In genomic region chr2:105487142-105488069, GRCh38 we compare ENCODE assay signal across 14 cellular contexts.
DNase-seq lines count a peak whose midpoint lies in the region; ATAC-seq and TF ChIP-seq lines count a peak whose summit lies in the region.
"Had no signal": no experiment of that assay in that cellular context is flagged by ENCODE, and none has a peak within 500 bp of the region (broad histone marks: within the 10 kb centered on the region; RNA-seq: fewer than 3 reads in every experiment).

No MANE protein-coding gene starts in this region.

- H3K27me3 Mint-ChIP-seq in activated naive CD8-positive, alpha-beta T cell treated with anti-CD3 and anti-CD28 coated beads for 36 hours, result no peaks in the 10 kb centered on the region

- H3K4me1 ChIP-seq in left ventricle myocardium inferior (peaks cover 27% of the 10 kb centered on the region), skeletal muscle satellite cell (ENCODE audit: control insufficient read depth, insufficient read depth, low read length) (peaks cover 22% of the 10 kb centered on the region)

- H3K4me3 ChIP-seq in left ventricle myocardium inferior, result peak overlapping the region; percentile 35
- H3K4me3 ChIP-seq in skeletal muscle satellite cell (ENCODE audit: low read length), result no peak overlapping the region

- no peaks in the 10 kb centered on the region for H3K27me3 ChIP-seq in left ventricle myocardium inferior (ENCODE audit: low read depth)
- H3K27me3 ChIP-seq in skeletal muscle satellite cell (ENCODE audit: control insufficient read depth, insufficient read depth, low read length), result no peaks in the 10 kb centered on the region

- H3K9me3 ChIP-seq in left ventricle myocardium inferior (replicated peaks) (peaks cover 13% of the 10 kb centered on the region), skeletal muscle satellite cell (replicated peaks; ENCODE audit: low read length) (no peaks in the 10 kb centered on the region)

- H3K27ac Mint-ChIP-seq in activated naive CD8-positive, alpha-beta T cell treated with anti-CD3 and anti-CD28 coated beads for 36 hours, result no peak overlapping the region
- H3K27ac Mint-ChIP-seq: activated CD8-positive, alpha-beta memory T cell treated with anti-CD3 and anti-CD28 coated beads, Interleukin-2, amount 10 ng/mL, durations not matched to agents 7 days and 5 days; nephron progenitor cell had no signal

- H3K36me3 ChIP-seq in left ventricle myocardium inferior (peaks cover 2% of the 10 kb centered on the region), skeletal muscle satellite cell (ENCODE audit: insufficient read depth, low read length) (no peaks in the 10 kb centered on the region)

- H3K36me3 Mint-ChIP-seq in activated naive CD8-positive, alpha-beta T cell treated with anti-CD3 and anti-CD28 coated beads for 36 hours, result no peaks in the 10 kb centered on the region
- H3K36me3 Mint-ChIP-seq: activated CD8-positive, alpha-beta memory T cell treated with anti-CD3 and anti-CD28 coated beads, Interleukin-2, amount 10 ng/mL, durations not matched to agents 7 days and 5 days had no signal

- no peak overlapping the region for H3K4me3 Mint-ChIP-seq in activated naive CD8-positive, alpha-beta T cell treated with anti-CD3 and anti-CD28 coated beads for 36 hours
- H3K4me3 Mint-ChIP-seq: activated CD8-positive, alpha-beta memory T cell treated with anti-CD3 and anti-CD28 coated beads, Interleukin-2, amount 10 ng/mL, durations not matched to agents 7 days and 5 days; nephron progenitor cell had no signal

- H3K4me1 Mint-ChIP-seq in activated naive CD8-positive, alpha-beta T cell treated with anti-CD3 and anti-CD28 coated beads for 36 hours, result no peaks in the 10 kb centered on the region
- H3K4me1 Mint-ChIP-seq: activated CD8-positive, alpha-beta memory T cell treated with anti-CD3 and anti-CD28 coated beads, Interleukin-2, amount 10 ng/mL, durations not matched to agents 7 days and 5 days; nephron progenitor cell had no signal

- intact Hi-C loops in left ventricle myocardium inferior (cut with micrococcal nuclease), result no loop called here

- H3K9ac ChIP-seq in skeletal muscle satellite cell (ENCODE audit: low read depth, low read length), result peak overlapping the region; percentile 51

- no peak for ATAC-seq in HG03565 (IDR thresholded peaks at IDR 0.05; ENCODE audit: unreplicated experiment)
- ATAC-seq: activated CD8-positive, alpha-beta memory T cell treated with anti-CD3 and anti-CD28 coated beads, Interleukin-2, amount 10 ng/mL, durations not matched to agents 7 days and 5 days had no signal

- peak; percentile 97 for DNase-seq in GM04503 (ENCODE audit: low read depth)
- peak; percentile 88 for DNase-seq in astrocyte of the hippocampus (ENCODE audit: low read depth, low spot score)
- peak; percentile 62 for DNase-seq in left ventricle myocardium inferior
- DNase-seq in activated naive CD8-positive, alpha-beta T cell treated with anti-CD3 and anti-CD28 coated beads for 36 hours, result no peak
- DNase-seq in stimulated activated CD4-positive, alpha-beta T cell treated with anti-CD3 and anti-CD28 coated beads, Interleukin-2, amount 100 ng/mL, for 48 hours, result no peak
- no peak for DNase-seq in NCI-H2081 (lab: John Stamatoyannopoulos, UW)
- DNase-seq: activated CD8-positive, alpha-beta memory T cell treated with anti-CD3 and anti-CD28 coated beads, Interleukin-2, amount 10 ng/mL, durations not matched to agents 7 days and 5 days; anterior cingulate cortex; NCI-H446 treated with DMSO at 0.1 percent for 48 hours; nephron progenitor cell; T1000 had no signal

- no peaks in the 10 kb centered on the region for H3K9me3 Mint-ChIP-seq in activated naive CD8-positive, alpha-beta T cell treated with anti-CD3 and anti-CD28 coated beads for 36 hours

- peak; percentile 19 for TF ChIP-seq CTCF in left ventricle myocardium inferior (IDR thresholded peaks at IDR 0.05; ENCODE audit: borderline replicate concordance)

- H3K4me2 ChIP-seq in skeletal muscle satellite cell (ENCODE audit: low read length), result peak overlapping the region; percentile 33

- H3K27ac ChIP-seq in left ventricle myocardium inferior (replicated peaks), result peak overlapping the region; percentile 93
- H3K27ac ChIP-seq: HL-60 had no signal

Comparison
In these comparisons a context has a peak if more than half of its experiments do, and no peak if none do; other contexts are left out.
1. DNase-seq: peak in GM04503 (single experiment), astrocyte of the hippocampus (single experiment) and left ventricle myocardium inferior (single experiment); none in activated naive CD8-positive, alpha-beta T cell treated with anti-CD3 and anti-CD28 coated beads for 36 hours (single experiment), stimulated activated CD4-positive, alpha-beta T cell treated with anti-CD3 and anti-CD28 coated beads, Interleukin-2, amount 100 ng/mL, for 48 hours (0 of 2) and NCI-H2081 (0 of 2).